Comparison of ENCODE assay signal across 8 cellular contexts in the genomic region with DNA sequence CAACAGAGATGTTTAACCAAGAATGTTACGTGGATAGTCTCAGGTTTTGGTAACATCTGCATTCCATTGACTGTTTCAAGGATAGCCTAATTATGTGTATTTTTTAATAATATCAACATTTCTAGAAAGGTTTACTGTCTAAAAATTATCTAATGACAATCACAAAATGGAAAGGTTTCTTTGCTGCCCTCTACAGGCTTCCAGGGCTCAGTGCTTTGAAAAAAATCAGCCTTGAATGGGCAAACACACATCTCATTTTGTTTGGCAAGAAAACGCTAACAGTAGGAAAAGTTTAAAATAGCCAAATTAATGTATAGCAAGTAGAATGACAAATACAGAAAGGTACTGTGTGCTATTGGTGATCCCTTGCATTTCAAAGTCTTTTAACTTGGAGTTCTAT.
DNase-seq lines count a peak whose midpoint lies in the region; ATAC-seq and TF ChIP-seq lines count a peak whose summit lies in the region.

No MANE protein-coding gene starts in this region.

- no peak overlapping the region for H2AK5ac ChIP-seq in mesendoderm (ENCODE audit: low read length)

- DNase-seq in CD8-positive, alpha-beta T cell: no peak
- DNase-seq in HEK293T (ENCODE audit: extremely low spot score): peak; percentile 9
- peak; percentile 7 for DNase-seq in amniotic epithelial cell (ENCODE audit: low read depth)
- no peak for DNase-seq in lower lobe of right lung
- no peak for DNase-seq in mesendoderm
- no peak for DNase-seq in activated CD4-positive, alpha-beta memory T cell treated with anti-CD3 and anti-CD28 coated beads, Interleukin-2, amount 10 ng/mL, durations not matched to agents 7 days and 5 days
- DNase-seq in CD8-positive, alpha-beta memory T cell: no peak

- no peak overlapping the region for H3K56ac ChIP-seq in mesendoderm (ENCODE audit: low read length)

- H3K4me2 ChIP-seq in mesendoderm (ENCODE audit: low read length): no peak overlapping the region

- H3K9me3 Mint-ChIP-seq in CD8-positive, alpha-beta T cell: no peaks in the 10 kb centered on the region
- no peaks in the 10 kb centered on the region for H3K9me3 Mint-ChIP-seq in activated CD4-positive, alpha-beta memory T cell treated with anti-CD3 and anti-CD28 coated beads, Interleukin-2, amount 10 ng/mL, durations not matched to agents 7 days and 5 days
- H3K9me3 Mint-ChIP-seq in CD8-positive, alpha-beta memory T cell: peaks cover 0 to 1% (median 0%) of the 10 kb centered on the region in 5 donors

- H4K5ac ChIP-seq in mesendoderm (ENCODE audit: low read length): no peak overlapping the region

- H3K27ac Mint-ChIP-seq in CD8-positive, alpha-beta T cell: no peak overlapping the region
- H3K27ac Mint-ChIP-seq in activated CD4-positive, alpha-beta memory T cell treated with anti-CD3 and anti-CD28 coated beads, Interleukin-2, amount 10 ng/mL, durations not matched to agents 7 days and 5 days: no peak overlapping the region
- no peak overlapping the region for H3K27ac Mint-ChIP-seq in CD8-positive, alpha-beta memory T cell

- H2BK15ac ChIP-seq in mesendoderm (replicated peaks; ENCODE audit: low read depth): no peak overlapping the region

- no peak overlapping the region for H3K4me3 ChIP-seq in CD8-positive, alpha-beta T cell (ENCODE audit: low read depth, low read length)
- no peak overlapping the region for H3K4me3 ChIP-seq in lower lobe of right lung
- no peak overlapping the region for H3K4me3 ChIP-seq in mesendoderm (ENCODE audit: low read length)
- H3K4me3 ChIP-seq in CD8-positive, alpha-beta memory T cell (ENCODE audit: low read length): no peak overlapping the region

- H3K79me2 ChIP-seq in mesendoderm (ENCODE audit: control insufficient read depth, insufficient read depth, low read length): no peaks in the 10 kb centered on the region

- no CpG with 5 or more reads among the region's 2 CpGs for WGBS in mesendoderm (ENCODE audit: extremely low coverage, insufficient coverage, low lambda C conversion rate)

- POLR2A ChIA-PET in CD8-positive, alpha-beta T cell (lab: Charles Lee): no interaction called here
- POLR2A ChIA-PET in HEK293T (lab: Yijun Ruan, JAX): no interaction called here
- POLR2A ChIA-PET in activated CD4-positive, alpha-beta memory T cell treated with anti-CD3 and anti-CD28 coated beads, Interleukin-2, amount 10 ng/mL, durations not matched to agents 7 days and 5 days (lab: Charles Lee): no interaction called here
- POLR2A ChIA-PET in CD8-positive, alpha-beta memory T cell (lab: Charles Lee): no interaction called here

- H3K4me3 Mint-ChIP-seq in CD8-positive, alpha-beta T cell: no peak overlapping the region
- no peak overlapping the region for H3K4me3 Mint-ChIP-seq in activated CD4-positive, alpha-beta memory T cell treated with anti-CD3 and anti-CD28 coated beads, Interleukin-2, amount 10 ng/mL, durations not matched to agents 7 days and 5 days
- H3K4me3 Mint-ChIP-seq in CD8-positive, alpha-beta memory T cell: no peak overlapping the region

- H3K79me1 ChIP-seq in mesendoderm (ENCODE audit: low read length): no peaks in the 10 kb centered on the region

- H2BK120ac ChIP-seq in mesendoderm (ENCODE audit: low read depth, low read length): no peak overlapping the region

- no peak overlapping the region for H4K8ac ChIP-seq in mesendoderm (ENCODE audit: low read depth, low read length)

- no peaks in the 10 kb centered on the region for H3K36me3 Mint-ChIP-seq in CD8-positive, alpha-beta T cell
- H3K36me3 Mint-ChIP-seq in activated CD4-positive, alpha-beta memory T cell treated with anti-CD3 and anti-CD28 coated beads, Interleukin-2, amount 10 ng/mL, durations not matched to agents 7 days and 5 days (ENCODE audit: low read depth): no peaks in the 10 kb centered on the region
- no peaks in the 10 kb centered on the region for H3K36me3 Mint-ChIP-seq in CD8-positive, alpha-beta memory T cell

- H3K4me1 ChIP-seq in CD8-positive, alpha-beta T cell (ENCODE audit: insufficient read depth, low read length): no peaks in the 10 kb centered on the region
- no peaks in the 10 kb centered on the region for H3K4me1 ChIP-seq in lower lobe of right lung
- H3K4me1 ChIP-seq in mesendoderm (ENCODE audit: control insufficient read depth, low read depth, low read length): no peaks in the 10 kb centered on the region
- H3K4me1 ChIP-seq in CD8-positive, alpha-beta memory T cell (ENCODE audit: insufficient read depth, low read length): no peaks in the 10 kb centered on the region

- no peak overlapping the region for H3K23ac ChIP-seq in mesendoderm (ENCODE audit: low read length)

- no peaks in the 10 kb centered on the region for H3K4me1 Mint-ChIP-seq in CD8-positive, alpha-beta T cell (ENCODE audit: low read depth)
- no peaks in the 10 kb centered on the region for H3K4me1 Mint-ChIP-seq in activated CD4-positive, alpha-beta memory T cell treated with anti-CD3 and anti-CD28 coated beads, Interleukin-2, amount 10 ng/mL, durations not matched to agents 7 days and 5 days
- no peaks in the 10 kb centered on the region for H3K4me1 Mint-ChIP-seq in CD8-positive, alpha-beta memory T cell

- no peak for ATAC-seq in CD8-positive, alpha-beta T cell
- ATAC-seq in lower lobe of right lung (no peak), GM21619 (IDR thresholded peaks at IDR 0.05; ENCODE audit: unreplicated experiment) (no peak)

- peak; percentile 30 for TF ChIP-seq CTCF in CD8-positive, alpha-beta T cell (IDR thresholded peaks at IDR 0.05)
- peak; percentile 49 for TF ChIP-seq CTCF in lower lobe of right lung (IDR thresholded peaks at IDR 0.05)

- H3K27me3 Mint-ChIP-seq in CD8-positive, alpha-beta T cell (ENCODE audit: low read depth): no peaks in the 10 kb centered on the region
- H3K27me3 Mint-ChIP-seq in activated CD4-positive, alpha-beta memory T cell treated with anti-CD3 and anti-CD28 coated beads, Interleukin-2, amount 10 ng/mL, durations not matched to agents 7 days and 5 days: no peaks in the 10 kb centered on the region
- peaks cover 0 to 2% of the 10 kb centered on the region in 2 donors for H3K27me3 Mint-ChIP-seq in CD8-positive, alpha-beta memory T cell

- no peaks in the 10 kb centered on the region for H3K27me3 ChIP-seq in CD8-positive, alpha-beta T cell (ENCODE audit: insufficient read depth, low read length)
- H3K27me3 ChIP-seq in lower lobe of right lung (ENCODE audit: low read depth): no peaks in the 10 kb centered on the region
- no peaks in the 10 kb centered on the region for H3K27me3 ChIP-seq in mesendoderm (ENCODE audit: insufficient read depth, low read length, poor library complexity)
- no peaks in the 10 kb centered on the region for H3K27me3 ChIP-seq in CD8-positive, alpha-beta memory T cell (ENCODE audit: insufficient read depth, low read length, poor library complexity, severe bottlenecking)

- no peak overlapping the region for H3K18ac ChIP-seq in mesendoderm (ENCODE audit: low read length)

- no peak overlapping the region for H3K4ac ChIP-seq in mesendoderm (ENCODE audit: low read depth, low read length)

- no peak overlapping the region for H3K9ac ChIP-seq in mesendoderm (ENCODE audit: low read length)

- no peak overlapping the region for H2BK5ac ChIP-seq in mesendoderm (ENCODE audit: low read length)

- H3K9me3 ChIP-seq in CD8-positive, alpha-beta T cell (ENCODE audit: low read length): no peaks in the 10 kb centered on the region
- no peaks in the 10 kb centered on the region for H3K9me3 ChIP-seq in lower lobe of right lung
- H3K9me3 ChIP-seq in CD8-positive, alpha-beta memory T cell (ENCODE audit: low read length): no peaks in the 10 kb centered on the region

- no peaks in the 10 kb centered on the region for H3K36me3 ChIP-seq in CD8-positive, alpha-beta T cell (ENCODE audit: insufficient read depth, low read length)
- H3K36me3 ChIP-seq in lower lobe of right lung: no peaks in the 10 kb centered on the region
- no peaks in the 10 kb centered on the region for H3K36me3 ChIP-seq in mesendoderm (ENCODE audit: control insufficient read depth, insufficient read depth, low read length)
- no peaks in the 10 kb centered on the region for H3K36me3 ChIP-seq in CD8-positive, alpha-beta memory T cell (ENCODE audit: insufficient read depth, low read length)

- H3K27ac ChIP-seq in CD8-positive, alpha-beta T cell (ENCODE audit: low read depth, low read length): no peak overlapping the region
- H3K27ac ChIP-seq in lower lobe of right lung (no peak overlapping the region), mesendoderm (ENCODE audit: low read depth, low read length) (no peak overlapping the region)
- H3K27ac ChIP-seq in CD8-positive, alpha-beta memory T cell (ENCODE audit: low read depth, low read length): no peak overlapping the region

- CTCF ChIA-PET in CD8-positive, alpha-beta T cell (lab: Charles Lee): no interaction called here
- CTCF ChIA-PET in HEK293T (lab: Yijun Ruan, JAX): interaction anchor here (0.6 kb wide), 1 partner anchor 36 kb away, joined by 3 read pairs; no protein-coding TSS in a partner anchor
- CTCF ChIA-PET in activated CD4-positive, alpha-beta memory T cell treated with anti-CD3 and anti-CD28 coated beads, Interleukin-2, amount 10 ng/mL, durations not matched to agents 7 days and 5 days (lab: Charles Lee): interaction anchor here (1.2 kb wide), 1 partner anchor 134 kb away, joined by 3 read pairs; no protein-coding TSS in a partner anchor
- CTCF ChIA-PET in CD8-positive, alpha-beta memory T cell (lab: Charles Lee): no interaction called here

- intact Hi-C loops in CD8-positive, alpha-beta T cell (cut with DNase I, micrococcal nuclease): no loop called here
- intact Hi-C loops in lower lobe of right lung (cut with DNase I): no loop called here

TF ChIP-seq in HEK293T, 16 proteins besides CTCF, POLR2A, EP300 and RAD21 (continues in another document):
- TF ChIP-seq FOXK2 (IDR thresholded peaks at IDR 0.05) (no peak), BHLHE40 (IDR thresholded peaks at IDR 0.05; ENCODE audit: borderline replicate concordance) (no peak), ZNF384 (IDR thresholded peaks at IDR 0.05) (no peak), CTBP1 (IDR thresholded peaks at IDR 0.05; ENCODE audit: borderline replicate concordance) (no peak), SUZ12 (IDR thresholded peaks at IDR 0.05) (no peak), ELF4 (IDR thresholded peaks at IDR 0.05) (no peak), ARNT (IDR thresholded peaks at IDR 0.05) (no peak), LEF1 (IDR thresholded peaks at IDR 0.05; ENCODE audit: borderline replicate concordance) (no peak), TARDBP (IDR thresholded peaks at IDR 0.05) (no peak), FOXM1 (IDR thresholded peaks at IDR 0.05; ENCODE audit: borderline replicate concordance) (no peak), NFRKB (IDR thresholded peaks at IDR 0.05) (no peak)
- TF ChIP-seq, protein P1, sequence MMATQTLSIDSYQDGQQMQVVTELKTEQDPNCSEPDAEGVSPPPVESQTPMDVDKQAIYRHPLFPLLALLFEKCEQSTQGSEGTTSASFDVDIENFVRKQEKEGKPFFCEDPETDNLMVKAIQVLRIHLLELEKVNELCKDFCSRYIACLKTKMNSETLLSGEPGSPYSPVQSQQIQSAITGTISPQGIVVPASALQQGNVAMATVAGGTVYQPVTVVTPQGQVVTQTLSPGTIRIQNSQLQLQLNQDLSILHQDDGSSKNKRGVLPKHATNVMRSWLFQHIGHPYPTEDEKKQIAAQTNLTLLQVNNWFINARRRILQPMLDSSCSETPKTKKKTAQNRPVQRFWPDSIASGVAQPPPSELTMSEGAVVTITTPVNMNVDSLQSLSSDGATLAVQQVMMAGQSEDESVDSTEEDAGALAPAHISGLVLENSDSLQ (IDR thresholded peaks at IDR 0.05): no peak

Comparison
In these comparisons a context has a peak if more than half of its experiments do, and no peak if none do; other contexts are left out.
1. DNase-seq: peak in HEK293T (single experiment) and amniotic epithelial cell (single experiment); none in CD8-positive, alpha-beta T cell (0 of 7), lower lobe of right lung (single experiment), mesendoderm (single experiment), activated CD4-positive, alpha-beta memory T cell treated with anti-CD3 and anti-CD28 coated beads, Interleukin-2, amount 10 ng/mL, durations not matched to agents 7 days and 5 days (single experiment) and CD8-positive, alpha-beta memory T cell (0 of 5).
2. CTCF ChIA-PET loops: an anchor here in HEK293T (0.6 kb wide) and activated CD4-positive, alpha-beta memory T cell treated with anti-CD3 and anti-CD28 coated beads, Interleukin-2, amount 10 ng/mL, durations not matched to agents 7 days and 5 days (1.2 kb wide); none called in CD8-positive, alpha-beta T cell and CD8-positive, alpha-beta memory T cell.